ENCODE assay signal across 12 cellular contexts in the genomic region with DNA sequence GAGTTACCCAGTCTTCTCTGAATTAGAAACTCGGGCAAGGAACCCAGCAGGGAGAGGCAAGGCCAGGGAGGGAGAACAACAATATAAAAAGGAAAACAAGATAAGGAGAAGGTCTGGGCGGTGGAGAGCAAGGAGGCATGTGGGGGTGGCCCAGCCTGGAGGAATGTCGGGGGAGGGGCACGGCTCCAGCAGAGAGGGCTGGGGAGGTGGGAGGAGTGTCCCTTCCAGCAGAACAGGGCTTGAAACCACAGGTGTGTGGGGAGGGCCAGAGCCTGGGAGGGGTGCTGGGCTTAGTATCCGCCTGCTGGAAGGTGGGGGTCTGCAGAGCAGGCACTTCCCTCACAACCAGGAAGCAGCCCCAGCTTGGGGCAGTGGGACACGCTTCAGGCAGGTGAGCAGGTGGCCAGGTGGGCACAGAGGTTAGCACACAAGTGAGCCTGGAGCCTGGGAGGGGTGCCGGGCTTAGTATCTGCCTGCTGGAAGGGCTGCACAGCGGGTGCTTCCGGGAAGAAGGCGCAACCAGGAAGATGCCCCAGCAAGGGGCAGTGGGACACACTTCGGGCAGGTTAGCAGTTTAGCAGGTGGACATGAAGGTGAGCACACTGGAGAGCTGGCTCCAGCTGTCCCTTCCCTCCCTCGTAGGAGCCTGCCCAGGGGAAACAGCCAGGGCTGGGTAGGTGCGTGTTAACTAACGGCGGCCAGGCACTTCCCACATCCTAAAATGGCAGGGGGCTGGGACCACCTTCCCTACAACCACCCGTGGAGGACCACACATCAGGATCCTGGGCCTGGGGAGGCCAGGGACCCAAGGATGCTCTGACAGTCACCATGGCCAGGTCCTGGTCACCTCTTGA. TPM values are rescaled to one million over a fixed set of nuclear protein-coding genes. Genes with fewer than 3 reads are reported as not detected.
DNase-seq lines count a peak whose midpoint lies in the region; ATAC-seq and TF ChIP-seq lines count a peak whose summit lies in the region.
"Had no signal": no experiment of that assay in that cellular context is flagged by ENCODE, and none has a peak within 500 bp of the region (broad histone marks: within the 10 kb centered on the region; RNA-seq: fewer than 3 reads in every experiment).

No MANE protein-coding gene starts in this region.

- no peaks in the 10 kb centered on the region for H3K36me3 Mint-ChIP-seq in activated T-cell treated with anti-CD3 and anti-CD28 coated beads, Interleukin-2, amount 50 U/mL, for 24 hours (ENCODE audit: low read depth)
- H3K36me3 Mint-ChIP-seq in activated T-cell treated with anti-CD3 and anti-CD28 coated beads, Interleukin-2, amount 50 U/mL, for 4 hours (ENCODE audit: insufficient read depth): no peaks in the 10 kb centered on the region
- peaks cover 6% of the 10 kb centered on the region for H3K36me3 Mint-ChIP-seq in chondrocyte (ENCODE audit: low read depth)
- H3K36me3 Mint-ChIP-seq: memory B cell had no signal

- intact Hi-C loops in left lung (cut with DNase I): no loop called here
- intact Hi-C loops in transverse colon (cut with DNase I; ENCODE audit: low total_unique reads): loop anchor here (2.0 kb wide), 1 partner anchor 72 kb away; no protein-coding TSS in a partner anchor

- peak; percentile 43 for TF ChIP-seq POLR2A in transverse colon (IDR thresholded peaks at IDR 0.05)

- WGBS in transverse colon (ENCODE audit: low coverage in 1 of 2), 2 donors: 51% methylated on average over 13 of the region's 16 CpGs; no CpG with 5 or more reads in 1 of the 2 donors

- peaks cover 8% of the 10 kb centered on the region for H3K9me3 Mint-ChIP-seq in activated T-cell treated with anti-CD3 and anti-CD28 coated beads, Interleukin-2, amount 50 U/mL, for 24 hours
- no peaks in the 10 kb centered on the region for H3K9me3 Mint-ChIP-seq in activated T-cell treated with anti-CD3 and anti-CD28 coated beads, Interleukin-2, amount 50 U/mL, for 4 hours
- no peaks in the 10 kb centered on the region for H3K9me3 Mint-ChIP-seq in chondrocyte (ENCODE audit: low read depth)
- H3K9me3 Mint-ChIP-seq: memory B cell had no signal

- in situ Hi-C loops in transverse colon (cut with MboI; ENCODE audit: low pct_ligation_motif_present in 1 of 4, low pct_unique_long_range_greater_than_20kb in 1 of 4, low sequenced_read_pairs in 3 of 4): no loop called here

- no peaks in the 10 kb centered on the region for H3K9me3 ChIP-seq in left lung
- no peaks in the 10 kb centered on the region for H3K9me3 ChIP-seq in transverse colon

- H3K4me3 ChIP-seq in left lung (no peak overlapping the region), transverse colon (peak overlapping the region in 2 of 4 donors; percentile 5 to 6)

- H3K27ac Mint-ChIP-seq in activated T-cell treated with anti-CD3 and anti-CD28 coated beads, Interleukin-2, amount 50 U/mL, for 24 hours: no peak overlapping the region
- peak overlapping the region; percentile 2 for H3K27ac Mint-ChIP-seq in chondrocyte (ENCODE audit: unreplicated experiment)
- H3K27ac Mint-ChIP-seq: memory B cell had no signal

- peaks cover 10% of the 10 kb centered on the region for H3K4me1 Mint-ChIP-seq in activated T-cell treated with anti-CD3 and anti-CD28 coated beads, Interleukin-2, amount 50 U/mL, for 24 hours (ENCODE audit: low read depth)
- peaks cover 12% of the 10 kb centered on the region for H3K4me1 Mint-ChIP-seq in activated T-cell treated with anti-CD3 and anti-CD28 coated beads, Interleukin-2, amount 50 U/mL, for 4 hours (ENCODE audit: low read depth)
- H3K4me1 Mint-ChIP-seq in chondrocyte (ENCODE audit: low read depth): peaks cover 53% of the 10 kb centered on the region

- no peak for ATAC-seq in activated T-cell treated with anti-CD3 and anti-CD28 coated beads, Interleukin-2, amount 50 U/mL, for 4 hours
- peak; percentile 66 for ATAC-seq in left lung
- ATAC-seq in HG03442 (IDR thresholded peaks at IDR 0.05; ENCODE audit: unreplicated experiment): no peak

- H3K27me3 ChIP-seq in left lung: peaks cover 0 to 41% of the 10 kb centered on the region in 2 donors
- H3K27me3 ChIP-seq in transverse colon: peaks cover 4% of the 10 kb centered on the region

- H3K4me1 ChIP-seq in left lung: peaks cover 16 to 51% of the 10 kb centered on the region in 2 donors
- peaks cover 34 to 79% (median 62%) of the 10 kb centered on the region in 4 donors for H3K4me1 ChIP-seq in transverse colon

- H3K4me3 Mint-ChIP-seq in activated T-cell treated with anti-CD3 and anti-CD28 coated beads, Interleukin-2, amount 50 U/mL, for 24 hours: no peak overlapping the region
- no peak overlapping the region for H3K4me3 Mint-ChIP-seq in activated T-cell treated with anti-CD3 and anti-CD28 coated beads, Interleukin-2, amount 50 U/mL, for 4 hours
- H3K4me3 Mint-ChIP-seq in chondrocyte (ENCODE audit: unreplicated experiment): peak overlapping the region; percentile 33
- H3K4me3 Mint-ChIP-seq: memory B cell had no signal

- TF ChIP-seq EP300 in transverse colon (IDR thresholded peaks at IDR 0.05; ENCODE audit: low read depth): no peak

- peak; percentile 28 for DNase-seq in activated T-cell treated with anti-CD3 and anti-CD28 coated beads, Interleukin-2, amount 50 U/mL, for 24 hours
- no peak for DNase-seq in activated T-cell treated with anti-CD3 and anti-CD28 coated beads, Interleukin-2, amount 50 U/mL, for 4 hours
- no peak for DNase-seq in chondrocyte (ENCODE audit: low spot score)
- DNase-seq in left lung: peak; percentile 64 to 75
- DNase-seq in transverse colon: peak; percentile 87
- no peak for DNase-seq in NCI-H1436 treated with DMSO at 0.1 percent for 48 hours (lab: John Stamatoyannopoulos, UW)
- DNase-seq in NCI-H524 (lab: John Stamatoyannopoulos, UW): no peak
- DNase-seq: central memory CD4-positive, alpha-beta T cell; NCI-H2171 treated with DMSO at 0.1 percent for 48 hours had no signal

- H3K36me3 ChIP-seq in left lung (no peaks in the 10 kb centered on the region), transverse colon (no peaks in the 10 kb centered on the region)

- TF ChIP-seq CTCF in chondrocyte (IDR thresholded peaks at IDR 0.05) (no peak), left lung (IDR thresholded peaks at IDR 0.05) (no peak), transverse colon (IDR thresholded peaks at IDR 0.05) (no peak)

- H3K27ac ChIP-seq in left lung (no peak overlapping the region), transverse colon (peak overlapping the region; percentile 77 to 95 (median 89))
- H3K27ac ChIP-seq: VCaP had no signal

- H3K27me3 Mint-ChIP-seq in activated T-cell treated with anti-CD3 and anti-CD28 coated beads, Interleukin-2, amount 50 U/mL, for 24 hours: peaks cover 37% of the 10 kb centered on the region
- H3K27me3 Mint-ChIP-seq in activated T-cell treated with anti-CD3 and anti-CD28 coated beads, Interleukin-2, amount 50 U/mL, for 4 hours (ENCODE audit: low read depth): peaks cover 37% of the 10 kb centered on the region
- H3K27me3 Mint-ChIP-seq in chondrocyte (ENCODE audit: low read depth): peaks cover 2% of the 10 kb centered on the region

RNA-seq across cellular contexts. Expression of gene GAS6, which starts 3.1 kb away (rescaled TPM):
- under 1 TPM; 0.61 to 0.84 (median 0.71) TPM for total RNA-seq in activated T-cell treated with anti-CD3 and anti-CD28 coated beads, Interleukin-2, amount 50 U/mL, for 4 hours
- total RNA-seq in chondrocyte (83.7 to 113 TPM (median 111 TPM) in 3 replicates), left lung (100 to 1,000 TPM in 1 of 2 donors, 10 to 100 TPM in 1; 79.9 to 169 TPM), transverse colon (100 to 1,000 TPM; 152 to 284 (median 169) TPM)

Comparison
In these comparisons a context has a peak if more than half of its experiments do, and no peak if none do; other contexts are left out.
1. DNase-seq: peak in activated T-cell treated with anti-CD3 and anti-CD28 coated beads, Interleukin-2, amount 50 U/mL, for 24 hours (single experiment), left lung (2 of 2) and transverse colon (single experiment); none in activated T-cell treated with anti-CD3 and anti-CD28 coated beads, Interleukin-2, amount 50 U/mL, for 4 hours (single experiment), chondrocyte (single experiment), NCI-H1436 treated with DMSO at 0.1 percent for 48 hours (single experiment) and NCI-H524 (0 of 2).
2. H3K27ac ChIP-seq: peak in transverse colon (4 of 4); none in left lung (0 of 2).
3. RNA of gene GAS6, which starts 3.1 kb away (total RNA-seq): 152 to 284 TPM in transverse colon, 79.9 to 169 TPM in left lung and 83.7 to 113 TPM in chondrocyte; 0.61 to 0.84 TPM in activated T-cell treated with anti-CD3 and anti-CD28 coated beads, Interleukin-2, amount 50 U/mL, for 4 hours; every median in the first group is over 10 times any median in the second.